Comparison of ENCODE assay signal across 24 cellular contexts in genomic region chr22:27436591-27436990, GRCh38.
DNase-seq lines count a peak whose midpoint lies in the region; ATAC-seq and TF ChIP-seq lines count a peak whose summit lies in the region.
"Had no signal": no experiment of that assay in that cellular context is flagged by ENCODE, and none has a peak within 500 bp of the region (broad histone marks: within the 10 kb centered on the region; RNA-seq: fewer than 3 reads in every experiment).

No MANE protein-coding gene starts in this region.

- TF ChIP-seq EP300 in esophagus muscularis mucosa (IDR thresholded peaks at IDR 0.05) = no peak

- no peaks in the 10 kb centered on the region for H3K4me1 Mint-ChIP-seq in activated CD8-positive, alpha-beta memory T cell treated with anti-CD3 and anti-CD28 coated beads, Interleukin-2, amount 10 ng/mL, durations not matched to agents 7 days and 5 days
- H3K4me1 Mint-ChIP-seq: activated naive CD4-positive, alpha-beta T cell treated with anti-CD3 and anti-CD28 coated beads, Interleukin-2, amount 50 U/mL, for 24 hours; activated T-helper 17 cell treated with anti-CD3 and anti-CD28 coated beads, Interleukin-2, amount 50 U/mL, for 72 hours had no signal

- no peaks in the 10 kb centered on the region for H3K27me3 Mint-ChIP-seq in activated CD8-positive, alpha-beta memory T cell treated with anti-CD3 and anti-CD28 coated beads, Interleukin-2, amount 10 ng/mL, durations not matched to agents 7 days and 5 days
- H3K27me3 Mint-ChIP-seq: activated naive CD4-positive, alpha-beta T cell treated with anti-CD3 and anti-CD28 coated beads, Interleukin-2, amount 50 U/mL, for 24 hours had no signal

- POLR2A ChIA-PET in A673 (lab: Charles Lee; ENCODE audit: low non-redundant PET) = no interaction called here

- TF ChIP-seq CTCF in heart right ventricle (IDR thresholded peaks at IDR 0.05) (no peak), esophagus muscularis mucosa (IDR thresholded peaks at IDR 0.05) (no peak), A673 (conservative IDR thresholded peaks at IDR 0.05; ENCODE audit: low read depth, low read length) (no peak)

- ATAC-seq in heart right ventricle (peak in 4 of 8 donors; percentile 9 to 19 (median 14)), right cardiac atrium (no peak), HG02642 (IDR thresholded peaks at IDR 0.05; ENCODE audit: poor library complexity, unreplicated experiment) (no peak)
- no peak for ATAC-seq in activated CD8-positive, alpha-beta memory T cell treated with anti-CD3 and anti-CD28 coated beads, Interleukin-2, amount 10 ng/mL, durations not matched to agents 7 days and 5 days
- ATAC-seq: activated CD8-positive, alpha-beta T cell treated with anti-CD3 and anti-CD28 coated beads for 36 hours; activated T-helper 17 cell treated with anti-CD3 and anti-CD28 coated beads, Interleukin-2, amount 50 U/mL, for 72 hours; foreskin keratinocyte; natural killer cell treated with Interleukin-12 subunit alpha and Interleukin-12 subunit beta and Interleukin-15 and Interleukin-18, amount 100 ng/mL, for 72 hours had no signal

- H3K36me3 ChIP-seq in heart right ventricle (no peaks in the 10 kb centered on the region), esophagus muscularis mucosa (no peaks in the 10 kb centered on the region), neuron (ENCODE audit: insufficient read depth, low read length) (no peaks in the 10 kb centered on the region), A673 (ENCODE audit: insufficient read depth, low read length, poor library complexity, severe bottlenecking) (no peaks in the 10 kb centered on the region)

- DNase-seq in heart right ventricle = no peak
- no peak for DNase-seq in right cardiac atrium
- no peak for DNase-seq in esophagus muscularis mucosa (ENCODE audit: extremely low spot score)
- DNase-seq in stimulated activated CD4-positive, alpha-beta T cell treated with anti-CD3 and anti-CD28 coated beads, Interleukin-12 subunit alpha, Interleukin-12 subunit beta, amount 100 ng/mL, for 4 hours = no peak
- no peak for DNase-seq in activated CD8-positive, alpha-beta memory T cell treated with anti-CD3 and anti-CD28 coated beads, Interleukin-2, amount 10 ng/mL, durations not matched to agents 7 days and 5 days
- no peak for DNase-seq in A673 (ENCODE audit: low spot score)
- DNase-seq: activated CD8-positive, alpha-beta T cell treated with anti-CD3 and anti-CD28 coated beads for 36 hours; amygdala; central memory CD4-positive, alpha-beta T cell; foreskin keratinocyte; kidney glomerular epithelial cell; NCI-H1436; NCI-H226; NCI-H69; stimulated activated CD4-positive, alpha-beta T cell treated with anti-CD3 and anti-CD28 coated beads, Interleukin-4, amount 100 ng/mL, for 4 hours had no signal

- BruUV-seq in A673 (replicated peaks; lab: Mats Ljungman, UMichigan) = no TSS peak

- H3K27me3 ChIP-seq in heart right ventricle (peaks cover 0 to 60% (median 36%) of the 10 kb centered on the region in 7 donors), right cardiac atrium (ENCODE audit: control insufficient read depth, insufficient read depth) (no peaks in the 10 kb centered on the region), esophagus muscularis mucosa (no peaks in the 10 kb centered on the region), neuron (ENCODE audit: insufficient read depth, low read length) (no peaks in the 10 kb centered on the region), A673 (replicated peaks; ENCODE audit: insufficient read depth, low read depth, low read length, poor library complexity) (no peaks in the 10 kb centered on the region)
- H3K27me3 ChIP-seq: foreskin keratinocyte had no signal

- H3K4me1 ChIP-seq in heart right ventricle (peaks cover 0 to 31% (median 8%) of the 10 kb centered on the region in 9 donors), right cardiac atrium (ENCODE audit: control insufficient read depth, insufficient read depth, low read length) (peaks cover 2% of the 10 kb centered on the region), esophagus muscularis mucosa (peaks cover 11 to 26% (median 17%) of the 10 kb centered on the region in 4 donors), neuron (ENCODE audit: insufficient read depth, low read length) (peaks cover 52% of the 10 kb centered on the region), A673 (ENCODE audit: insufficient read depth, low read length, poor library complexity, severe bottlenecking) (peaks cover 17% of the 10 kb centered on the region)

- WGBS in heart right ventricle, 2 donors = 74 to 86% methylated on average over 7 of the region's 7 CpGs
- 72% methylated on average over 7 of the region's 7 CpGs for WGBS in right cardiac atrium
- 94% methylated on average over 6 of the region's 7 CpGs for WGBS in esophagus muscularis mucosa

- H3K4me3 ChIP-seq in heart right ventricle (no peak overlapping the region), right cardiac atrium (ENCODE audit: low read length) (no peak overlapping the region), esophagus muscularis mucosa (no peak overlapping the region), neuron (ENCODE audit: low read length) (peak overlapping the region; percentile 35), A673 (ENCODE audit: low read depth, low read length, poor library complexity, severe bottlenecking) (no peak overlapping the region)
- H3K4me3 ChIP-seq: lung, PC-9 had no signal

- no peak overlapping the region for H3K4me3 Mint-ChIP-seq in activated CD8-positive, alpha-beta memory T cell treated with anti-CD3 and anti-CD28 coated beads, Interleukin-2, amount 10 ng/mL, durations not matched to agents 7 days and 5 days
- H3K4me3 Mint-ChIP-seq: activated CD8-positive, alpha-beta T cell treated with anti-CD3 and anti-CD28 coated beads for 36 hours; activated naive CD4-positive, alpha-beta T cell treated with anti-CD3 and anti-CD28 coated beads, Interleukin-2, amount 50 U/mL, for 24 hours; activated T-helper 17 cell treated with anti-CD3 and anti-CD28 coated beads, Interleukin-2, amount 50 U/mL, for 72 hours; natural killer cell treated with Interleukin-12 subunit alpha and Interleukin-12 subunit beta and Interleukin-15 and Interleukin-18, amount 100 ng/mL, for 72 hours; T-helper 2 cell treated with Interferon-gamma antibody and Interleukin-4, amounts not matched to agents 5 μg/mL and 100 μg/mL, for 36 hours; type B pancreatic cell had no signal

- intact Hi-C loops in heart right ventricle (cut with DNase I) = loop anchor here in 1 of 10 donors (10.0 kb wide), 1 partner anchor 202 kb away; no protein-coding TSS in a partner anchor
- intact Hi-C loops in right cardiac atrium (cut with DNase I) = no loop called here
- intact Hi-C loops in esophagus muscularis mucosa (cut with DNase I) = no loop called here
- intact Hi-C loops in A673 (cut with micrococcal nuclease; ENCODE audit: unreplicated experiment) = no loop called here

- H3K27ac ChIP-seq in heart right ventricle = peak overlapping the region in 9 of 10 donors; percentile 50 to 86 (median 65)
- H3K27ac ChIP-seq in right cardiac atrium (ENCODE audit: low read length) = no peak overlapping the region
- peak overlapping the region; percentile 36 to 78 (median 46) for H3K27ac ChIP-seq in esophagus muscularis mucosa (replicated peaks in 1 of 4)
- H3K27ac ChIP-seq in A673 (ENCODE audit: low read depth, low read length, poor library complexity, severe bottlenecking) = no peak overlapping the region
- H3K27ac ChIP-seq: foreskin keratinocyte, PC-9 had no signal

- peaks cover 0 to 11% (median 7%) of the 10 kb centered on the region in 11 donors for H3K9me3 ChIP-seq in heart right ventricle
- H3K9me3 ChIP-seq in right cardiac atrium (ENCODE audit: control insufficient read depth, low read length) = peaks cover 4% of the 10 kb centered on the region
- peaks cover 0 to 10% (median 4%) of the 10 kb centered on the region in 4 donors for H3K9me3 ChIP-seq in esophagus muscularis mucosa
- no peaks in the 10 kb centered on the region for H3K9me3 ChIP-seq in neuron (ENCODE audit: low read length)
- no peaks in the 10 kb centered on the region for H3K9me3 ChIP-seq in A673 (ENCODE audit: low read depth, low read length, poor library complexity, severe bottlenecking)

- TF ChIP-seq POLR2A in esophagus muscularis mucosa (IDR thresholded peaks at IDR 0.05; ENCODE audit: low read depth) = no peak

- H3K36me3 Mint-ChIP-seq in activated CD8-positive, alpha-beta memory T cell treated with anti-CD3 and anti-CD28 coated beads, Interleukin-2, amount 10 ng/mL, durations not matched to agents 7 days and 5 days = no peaks in the 10 kb centered on the region
- H3K36me3 Mint-ChIP-seq: activated naive CD4-positive, alpha-beta T cell treated with anti-CD3 and anti-CD28 coated beads, Interleukin-2, amount 50 U/mL, for 24 hours; natural killer cell treated with Interleukin-12 subunit alpha and Interleukin-12 subunit beta and Interleukin-15 and Interleukin-18, amount 100 ng/mL, for 72 hours; type B pancreatic cell had no signal

- H3K9me3 Mint-ChIP-seq in activated CD8-positive, alpha-beta memory T cell treated with anti-CD3 and anti-CD28 coated beads, Interleukin-2, amount 10 ng/mL, durations not matched to agents 7 days and 5 days (ENCODE audit: low read depth) = no peaks in the 10 kb centered on the region
- H3K9me3 Mint-ChIP-seq: activated CD8-positive, alpha-beta T cell treated with anti-CD3 and anti-CD28 coated beads for 36 hours; activated naive CD4-positive, alpha-beta T cell treated with anti-CD3 and anti-CD28 coated beads, Interleukin-2, amount 50 U/mL, for 24 hours; natural killer cell treated with Interleukin-12 subunit alpha and Interleukin-12 subunit beta and Interleukin-15 and Interleukin-18, amount 100 ng/mL, for 72 hours; T-helper 2 cell treated with Interferon-gamma antibody and Interleukin-4, amounts not matched to agents 5 μg/mL and 100 μg/mL, for 36 hours; type B pancreatic cell had no signal

- H2AFZ ChIP-seq in neuron (ENCODE audit: low read depth, low read length) = no peak overlapping the region
- H2AFZ ChIP-seq: PC-9 had no signal

- CTCF ChIA-PET in activated CD8-positive, alpha-beta memory T cell treated with anti-CD3 and anti-CD28 coated beads, Interleukin-2, amount 10 ng/mL, durations not matched to agents 7 days and 5 days (lab: Charles Lee) = no interaction called here
- CTCF ChIA-PET in A673 (lab: Charles Lee) = no interaction called here

- H3K27ac Mint-ChIP-seq in activated CD8-positive, alpha-beta memory T cell treated with anti-CD3 and anti-CD28 coated beads, Interleukin-2, amount 10 ng/mL, durations not matched to agents 7 days and 5 days = no peak overlapping the region
- H3K27ac Mint-ChIP-seq: activated CD8-positive, alpha-beta T cell treated with anti-CD3 and anti-CD28 coated beads for 36 hours; activated naive CD4-positive, alpha-beta T cell treated with anti-CD3 and anti-CD28 coated beads, Interleukin-2, amount 50 U/mL, for 24 hours; activated T-helper 17 cell treated with anti-CD3 and anti-CD28 coated beads, Interleukin-2, amount 50 U/mL, for 72 hours; natural killer cell treated with Interleukin-12 subunit alpha and Interleukin-12 subunit beta and Interleukin-15 and Interleukin-18, amount 100 ng/mL, for 72 hours; T-helper 2 cell treated with Interferon-gamma antibody and Interleukin-4, amounts not matched to agents 5 μg/mL and 100 μg/mL, for 36 hours; type B pancreatic cell had no signal

Comparison
In these comparisons a context has a peak if more than half of its experiments do, and no peak if none do; other contexts are left out.
1. H3K27ac ChIP-seq: peak in heart right ventricle (9 of 10) and esophagus muscularis mucosa (4 of 4); none in right cardiac atrium (single experiment) and A673 (single experiment).